In the genomic region with DNA sequence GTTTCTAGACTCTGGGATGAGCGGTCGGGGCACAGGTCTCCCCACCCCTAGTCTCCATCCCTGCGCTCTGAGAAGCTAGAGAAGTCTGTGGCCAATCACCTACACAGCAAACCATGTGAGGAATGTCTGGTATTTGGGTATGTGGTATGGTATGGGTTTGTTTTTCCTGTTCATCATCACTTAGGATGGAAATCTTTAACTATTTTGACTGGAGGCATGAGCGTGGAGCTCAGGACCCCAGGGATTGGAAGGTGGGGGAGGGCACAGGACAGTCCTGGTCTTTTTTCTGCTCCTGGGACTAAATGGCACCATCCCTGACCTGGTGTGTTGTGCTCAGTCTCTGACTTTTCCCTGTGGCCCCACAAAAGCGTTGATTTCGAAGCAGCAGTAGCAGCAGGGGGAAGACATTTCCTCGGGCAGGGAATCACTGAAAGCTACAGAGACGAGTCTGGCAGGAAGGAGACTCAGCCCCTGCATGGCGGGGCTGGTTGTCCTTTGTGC, we compare ENCODE assay signal across 1 cellular context.
TF ChIP-seq lines count a peak whose summit lies in the region.

No MANE protein-coding gene starts in this region.

TF ChIP-seq in A549, 52 proteins besides CTCF, POLR2A, EP300 and RAD21 (continued from another document):
- TF ChIP-seq, protein P1, sequence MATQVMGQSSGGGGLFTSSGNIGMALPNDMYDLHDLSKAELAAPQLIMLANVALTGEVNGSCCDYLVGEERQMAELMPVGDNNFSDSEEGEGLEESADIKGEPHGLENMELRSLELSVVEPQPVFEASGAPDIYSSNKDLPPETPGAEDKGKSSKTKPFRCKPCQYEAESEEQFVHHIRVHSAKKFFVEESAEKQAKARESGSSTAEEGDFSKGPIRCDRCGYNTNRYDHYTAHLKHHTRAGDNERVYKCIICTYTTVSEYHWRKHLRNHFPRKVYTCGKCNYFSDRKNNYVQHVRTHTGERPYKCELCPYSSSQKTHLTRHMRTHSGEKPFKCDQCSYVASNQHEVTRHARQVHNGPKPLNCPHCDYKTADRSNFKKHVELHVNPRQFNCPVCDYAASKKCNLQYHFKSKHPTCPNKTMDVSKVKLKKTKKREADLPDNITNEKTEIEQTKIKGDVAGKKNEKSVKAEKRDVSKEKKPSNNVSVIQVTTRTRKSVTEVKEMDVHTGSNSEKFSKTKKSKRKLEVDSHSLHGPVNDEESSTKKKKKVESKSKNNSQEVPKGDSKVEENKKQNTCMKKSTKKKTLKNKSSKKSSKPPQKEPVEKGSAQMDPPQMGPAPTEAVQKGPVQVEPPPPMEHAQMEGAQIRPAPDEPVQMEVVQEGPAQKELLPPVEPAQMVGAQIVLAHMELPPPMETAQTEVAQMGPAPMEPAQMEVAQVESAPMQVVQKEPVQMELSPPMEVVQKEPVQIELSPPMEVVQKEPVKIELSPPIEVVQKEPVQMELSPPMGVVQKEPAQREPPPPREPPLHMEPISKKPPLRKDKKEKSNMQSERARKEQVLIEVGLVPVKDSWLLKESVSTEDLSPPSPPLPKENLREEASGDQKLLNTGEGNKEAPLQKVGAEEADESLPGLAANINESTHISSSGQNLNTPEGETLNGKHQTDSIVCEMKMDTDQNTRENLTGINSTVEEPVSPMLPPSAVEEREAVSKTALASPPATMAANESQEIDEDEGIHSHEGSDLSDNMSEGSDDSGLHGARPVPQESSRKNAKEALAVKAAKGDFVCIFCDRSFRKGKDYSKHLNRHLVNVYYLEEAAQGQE (IDR thresholded peaks at IDR 0.05) = no peak
- TF ChIP-seq MAZ (IDR thresholded peaks at IDR 0.05; ENCODE audit: borderline replicate concordance, low read depth, low read length) (no peak), JUNB (IDR thresholded peaks at IDR 0.05) (peak; percentile 67), ZC3H11A (IDR thresholded peaks at IDR 0.05) (no peak), CHD2 (IDR thresholded peaks at IDR 0.05; ENCODE audit: low read length, partially characterized antibody) (no peak), POLR2AphosphoS2 (conservative IDR thresholded peaks at IDR 0.05; ENCODE audit: low read length) (no peak), CBX2 (IDR thresholded peaks at IDR 0.05; ENCODE audit: borderline replicate concordance, low read depth) (no peak), ZNF302 (CRISPR knock-in tag; IDR thresholded peaks at IDR 0.05) (peak; percentile 55; the same call in 1 of the 2 replicates), HDAC2 (IDR thresholded peaks at IDR 0.05) (no peak), HOXB5 (CRISPR knock-in tag; IDR thresholded peaks at IDR 0.05) (0 out of 2 replicates have a peak, but pooled peaks have one; percentile 65), KDM1A (IDR thresholded peaks at IDR 0.05; ENCODE audit: low read depth) (no peak), JUN (IDR thresholded peaks at IDR 0.05) (peak; percentile 85 to 86), FOSB (CRISPR knock-in tag; IDR thresholded peaks at IDR 0.05) (no peak), FOXS1 (CRISPR knock-in tag; IDR thresholded peaks at IDR 0.05) (no peak), TFCP2L1 (CRISPR knock-in tag; IDR thresholded peaks at IDR 0.05) (no peak), EHF (CRISPR knock-in tag; IDR thresholded peaks at IDR 0.05) (no peak; the same call in 1 of the 2 replicates), KDM5A (IDR thresholded peaks at IDR 0.05) (no peak), NPAS2 (CRISPR knock-in tag; IDR thresholded peaks at IDR 0.05; ENCODE audit: borderline replicate concordance) (no peak)
- TF ChIP-seq, protein P2, sequence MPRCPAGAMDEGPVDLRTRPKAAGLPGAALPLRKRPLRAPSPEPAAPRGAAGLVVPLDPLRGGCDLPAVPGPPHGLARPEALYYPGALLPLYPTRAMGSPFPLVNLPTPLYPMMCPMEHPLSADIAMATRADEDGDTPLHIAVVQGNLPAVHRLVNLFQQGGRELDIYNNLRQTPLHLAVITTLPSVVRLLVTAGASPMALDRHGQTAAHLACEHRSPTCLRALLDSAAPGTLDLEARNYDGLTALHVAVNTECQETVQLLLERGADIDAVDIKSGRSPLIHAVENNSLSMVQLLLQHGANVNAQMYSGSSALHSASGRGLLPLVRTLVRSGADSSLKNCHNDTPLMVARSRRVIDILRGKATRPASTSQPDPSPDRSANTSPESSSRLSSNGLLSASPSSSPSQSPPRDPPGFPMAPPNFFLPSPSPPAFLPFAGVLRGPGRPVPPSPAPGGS (IDR thresholded peaks at IDR 0.05) = 0 out of 3 replicates have a peak, but pooled peaks have one; percentile 33
- TF ChIP-seq, protein P3, sequence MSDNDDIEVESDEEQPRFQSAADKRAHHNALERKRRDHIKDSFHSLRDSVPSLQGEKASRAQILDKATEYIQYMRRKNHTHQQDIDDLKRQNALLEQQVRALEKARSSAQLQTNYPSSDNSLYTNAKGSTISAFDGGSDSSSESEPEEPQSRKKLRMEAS (IDR thresholded peaks at IDR 0.05) = peak; percentile 90
- TF ChIP-seq, protein P4, sequence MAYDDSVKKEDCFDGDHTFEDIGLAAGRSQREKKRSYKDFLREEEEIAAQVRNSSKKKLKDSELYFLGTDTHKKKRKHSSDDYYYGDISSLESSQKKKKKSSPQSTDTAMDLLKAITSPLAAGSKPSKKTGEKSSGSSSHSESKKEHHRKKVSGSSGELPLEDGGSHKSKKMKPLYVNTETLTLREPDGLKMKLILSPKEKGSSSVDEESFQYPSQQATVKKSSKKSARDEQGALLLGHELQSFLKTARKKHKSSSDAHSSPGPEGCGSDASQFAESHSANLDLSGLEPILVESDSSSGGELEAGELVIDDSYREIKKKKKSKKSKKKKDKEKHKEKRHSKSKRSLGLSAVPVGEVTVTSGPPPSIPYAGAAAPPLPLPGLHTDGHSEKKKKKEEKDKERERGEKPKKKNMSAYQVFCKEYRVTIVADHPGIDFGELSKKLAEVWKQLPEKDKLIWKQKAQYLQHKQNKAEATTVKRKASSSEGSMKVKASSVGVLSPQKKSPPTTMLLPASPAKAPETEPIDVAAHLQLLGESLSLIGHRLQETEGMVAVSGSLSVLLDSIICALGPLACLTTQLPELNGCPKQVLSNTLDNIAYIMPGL (CRISPR knock-in tag; IDR thresholded peaks at IDR 0.05; ENCODE audit: borderline replicate concordance) = no peak
- TF ChIP-seq, protein P5, sequence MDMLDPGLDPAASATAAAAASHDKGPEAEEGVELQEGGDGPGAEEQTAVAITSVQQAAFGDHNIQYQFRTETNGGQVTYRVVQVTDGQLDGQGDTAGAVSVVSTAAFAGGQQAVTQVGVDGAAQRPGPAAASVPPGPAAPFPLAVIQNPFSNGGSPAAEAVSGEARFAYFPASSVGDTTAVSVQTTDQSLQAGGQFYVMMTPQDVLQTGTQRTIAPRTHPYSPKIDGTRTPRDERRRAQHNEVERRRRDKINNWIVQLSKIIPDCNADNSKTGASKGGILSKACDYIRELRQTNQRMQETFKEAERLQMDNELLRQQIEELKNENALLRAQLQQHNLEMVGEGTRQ (IDR thresholded peaks at IDR 0.05) = no peak
